1 cellular context compared by ENCODE assay signal in the genomic region with DNA sequence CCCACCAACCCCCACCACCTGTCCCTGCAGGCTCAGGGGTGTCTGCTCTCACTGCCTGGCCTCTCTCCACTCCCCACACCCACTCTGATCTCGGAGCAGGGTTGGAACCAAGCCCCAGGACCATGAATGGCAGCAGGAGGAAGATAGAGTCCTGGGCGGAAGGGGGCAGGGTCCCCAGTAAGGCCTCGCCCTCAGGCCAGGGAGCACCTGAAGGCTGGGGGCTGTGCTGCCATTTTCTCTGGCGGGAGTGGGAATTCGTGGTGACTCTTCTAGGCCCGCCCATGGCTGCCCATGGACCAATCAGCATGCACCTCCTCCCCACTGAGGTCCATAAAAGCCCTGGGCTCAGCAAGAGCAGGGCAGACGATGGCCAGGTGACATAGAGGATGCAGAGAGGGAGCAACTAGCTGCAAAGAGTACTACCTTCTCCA.
TF ChIP-seq lines count a peak whose summit lies in the region.

No MANE protein-coding gene starts in this region.

TF ChIP-seq in HepG2, 621 proteins besides CTCF, POLR2A, EP300 and RAD21 (continued from another document):
- TF ChIP-seq, protein P1, sequence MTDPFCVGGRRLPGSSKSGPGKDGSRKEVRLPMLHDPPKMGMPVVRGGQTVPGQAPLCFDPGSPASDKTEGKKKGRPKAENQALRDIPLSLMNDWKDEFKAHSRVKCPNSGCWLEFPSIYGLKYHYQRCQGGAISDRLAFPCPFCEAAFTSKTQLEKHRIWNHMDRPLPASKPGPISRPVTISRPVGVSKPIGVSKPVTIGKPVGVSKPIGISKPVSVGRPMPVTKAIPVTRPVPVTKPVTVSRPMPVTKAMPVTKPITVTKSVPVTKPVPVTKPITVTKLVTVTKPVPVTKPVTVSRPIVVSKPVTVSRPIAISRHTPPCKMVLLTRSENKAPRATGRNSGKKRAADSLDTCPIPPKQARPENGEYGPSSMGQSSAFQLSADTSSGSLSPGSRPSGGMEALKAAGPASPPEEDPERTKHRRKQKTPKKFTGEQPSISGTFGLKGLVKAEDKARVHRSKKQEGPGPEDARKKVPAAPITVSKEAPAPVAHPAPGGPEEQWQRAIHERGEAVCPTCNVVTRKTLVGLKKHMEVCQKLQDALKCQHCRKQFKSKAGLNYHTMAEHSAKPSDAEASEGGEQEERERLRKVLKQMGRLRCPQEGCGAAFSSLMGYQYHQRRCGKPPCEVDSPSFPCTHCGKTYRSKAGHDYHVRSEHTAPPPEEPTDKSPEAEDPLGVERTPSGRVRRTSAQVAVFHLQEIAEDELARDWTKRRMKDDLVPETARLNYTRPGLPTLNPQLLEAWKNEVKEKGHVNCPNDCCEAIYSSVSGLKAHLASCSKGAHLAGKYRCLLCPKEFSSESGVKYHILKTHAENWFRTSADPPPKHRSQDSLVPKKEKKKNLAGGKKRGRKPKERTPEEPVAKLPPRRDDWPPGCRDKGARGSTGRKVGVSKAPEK (CRISPR knock-in tag; IDR thresholded peaks at IDR 0.05; ENCODE audit: borderline replicate concordance), result no peak
- TF ChIP-seq ZNF605 (CRISPR knock-in tag; IDR thresholded peaks at IDR 0.05), result no peak
- TF ChIP-seq EHMT2 (IDR thresholded peaks at IDR 0.05; ENCODE audit: borderline replicate concordance, low read depth, low read length), result no peak
- TF ChIP-seq ELF3 (CRISPR knock-in tag; IDR thresholded peaks at IDR 0.05), result no peak
- TF ChIP-seq SNAPC2 (CRISPR knock-in tag; IDR thresholded peaks at IDR 0.05), result no peak
- TF ChIP-seq RELA (CRISPR knock-in tag; IDR thresholded peaks at IDR 0.05), result no peak
- no peak for TF ChIP-seq PAF1 (CRISPR knock-in tag; IDR thresholded peaks at IDR 0.05)
- TF ChIP-seq PCBP2 (optimal IDR thresholded peaks at IDR 0.05; ENCODE audit: low read depth, low read length, poor library complexity, severe bottlenecking), result no peak
- no peak for TF ChIP-seq ZNF781 (CRISPR knock-in tag; IDR thresholded peaks at IDR 0.05; ENCODE audit: borderline replicate concordance, not compliant biosample characterization)
- TF ChIP-seq ZNF7 (CRISPR knock-in tag; IDR thresholded peaks at IDR 0.05), result no peak
- TF ChIP-seq RNF2 (conservative IDR thresholded peaks at IDR 0.05; ENCODE audit: low read depth), result no peak
- TF ChIP-seq ZNF33B (CRISPR knock-in tag; IDR thresholded peaks at IDR 0.05), result no peak
- TF ChIP-seq JARID2 (CRISPR knock-in tag; IDR thresholded peaks at IDR 0.05; ENCODE audit: insufficient replicate concordance), result no peak
- TF ChIP-seq, protein P2, sequence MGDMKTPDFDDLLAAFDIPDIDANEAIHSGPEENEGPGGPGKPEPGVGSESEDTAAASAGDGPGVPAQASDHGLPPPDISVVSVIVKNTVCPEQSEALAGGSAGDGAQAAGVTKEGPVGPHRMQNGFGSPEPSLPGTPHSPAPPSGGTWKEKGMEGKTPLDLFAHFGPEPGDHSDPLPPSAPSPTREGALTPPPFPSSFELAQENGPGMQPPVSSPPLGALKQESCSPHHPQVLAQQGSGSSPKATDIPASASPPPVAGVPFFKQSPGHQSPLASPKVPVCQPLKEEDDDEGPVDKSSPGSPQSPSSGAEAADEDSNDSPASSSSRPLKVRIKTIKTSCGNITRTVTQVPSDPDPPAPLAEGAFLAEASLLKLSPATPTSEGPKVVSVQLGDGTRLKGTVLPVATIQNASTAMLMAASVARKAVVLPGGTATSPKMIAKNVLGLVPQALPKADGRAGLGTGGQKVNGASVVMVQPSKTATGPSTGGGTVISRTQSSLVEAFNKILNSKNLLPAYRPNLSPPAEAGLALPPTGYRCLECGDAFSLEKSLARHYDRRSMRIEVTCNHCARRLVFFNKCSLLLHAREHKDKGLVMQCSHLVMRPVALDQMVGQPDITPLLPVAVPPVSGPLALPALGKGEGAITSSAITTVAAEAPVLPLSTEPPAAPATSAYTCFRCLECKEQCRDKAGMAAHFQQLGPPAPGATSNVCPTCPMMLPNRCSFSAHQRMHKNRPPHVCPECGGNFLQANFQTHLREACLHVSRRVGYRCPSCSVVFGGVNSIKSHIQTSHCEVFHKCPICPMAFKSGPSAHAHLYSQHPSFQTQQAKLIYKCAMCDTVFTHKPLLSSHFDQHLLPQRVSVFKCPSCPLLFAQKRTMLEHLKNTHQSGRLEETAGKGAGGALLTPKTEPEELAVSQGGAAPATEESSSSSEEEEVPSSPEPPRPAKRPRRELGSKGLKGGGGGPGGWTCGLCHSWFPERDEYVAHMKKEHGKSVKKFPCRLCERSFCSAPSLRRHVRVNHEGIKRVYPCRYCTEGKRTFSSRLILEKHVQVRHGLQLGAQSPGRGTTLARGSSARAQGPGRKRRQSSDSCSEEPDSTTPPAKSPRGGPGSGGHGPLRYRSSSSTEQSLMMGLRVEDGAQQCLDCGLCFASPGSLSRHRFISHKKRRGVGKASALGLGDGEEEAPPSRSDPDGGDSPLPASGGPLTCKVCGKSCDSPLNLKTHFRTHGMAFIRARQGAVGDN (CRISPR knock-in tag; IDR thresholded peaks at IDR 0.05), result peak; percentile 74
- peak; percentile 41; the same call in 1 of the 2 replicates for TF ChIP-seq SALL1 (CRISPR knock-in tag; IDR thresholded peaks at IDR 0.05)
- TF ChIP-seq ZIK1 (CRISPR knock-in tag; IDR thresholded peaks at IDR 0.05; ENCODE audit: borderline replicate concordance, low read depth), result peak; percentile 71; the same call in 1 of the 2 replicates
- no peak for TF ChIP-seq U2AF1 (optimal IDR thresholded peaks at IDR 0.05; ENCODE audit: low read depth, low read length)
- TF ChIP-seq, protein P3, sequence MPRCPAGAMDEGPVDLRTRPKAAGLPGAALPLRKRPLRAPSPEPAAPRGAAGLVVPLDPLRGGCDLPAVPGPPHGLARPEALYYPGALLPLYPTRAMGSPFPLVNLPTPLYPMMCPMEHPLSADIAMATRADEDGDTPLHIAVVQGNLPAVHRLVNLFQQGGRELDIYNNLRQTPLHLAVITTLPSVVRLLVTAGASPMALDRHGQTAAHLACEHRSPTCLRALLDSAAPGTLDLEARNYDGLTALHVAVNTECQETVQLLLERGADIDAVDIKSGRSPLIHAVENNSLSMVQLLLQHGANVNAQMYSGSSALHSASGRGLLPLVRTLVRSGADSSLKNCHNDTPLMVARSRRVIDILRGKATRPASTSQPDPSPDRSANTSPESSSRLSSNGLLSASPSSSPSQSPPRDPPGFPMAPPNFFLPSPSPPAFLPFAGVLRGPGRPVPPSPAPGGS (CRISPR knock-in tag; IDR thresholded peaks at IDR 0.05), result no peak
- no peak for TF ChIP-seq SIX1 (CRISPR knock-in tag; IDR thresholded peaks at IDR 0.05; ENCODE audit: borderline replicate concordance)
- no peak for TF ChIP-seq ZSCAN20 (CRISPR knock-in tag; IDR thresholded peaks at IDR 0.05; ENCODE audit: borderline replicate concordance)
- TF ChIP-seq, protein P4, sequence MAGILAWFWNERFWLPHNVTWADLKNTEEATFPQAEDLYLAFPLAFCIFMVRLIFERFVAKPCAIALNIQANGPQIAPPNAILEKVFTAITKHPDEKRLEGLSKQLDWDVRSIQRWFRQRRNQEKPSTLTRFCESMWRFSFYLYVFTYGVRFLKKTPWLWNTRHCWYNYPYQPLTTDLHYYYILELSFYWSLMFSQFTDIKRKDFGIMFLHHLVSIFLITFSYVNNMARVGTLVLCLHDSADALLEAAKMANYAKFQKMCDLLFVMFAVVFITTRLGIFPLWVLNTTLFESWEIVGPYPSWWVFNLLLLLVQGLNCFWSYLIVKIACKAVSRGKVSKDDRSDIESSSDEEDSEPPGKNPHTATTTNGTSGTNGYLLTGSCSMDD (CRISPR knock-in tag; IDR thresholded peaks at IDR 0.05), result no peak
- TF ChIP-seq ZNF282 (IDR thresholded peaks at IDR 0.05; ENCODE audit: partially characterized antibody), result no peak
- peak; percentile 76 for TF ChIP-seq SP2 (CRISPR knock-in tag; IDR thresholded peaks at IDR 0.05)
- no peak for TF ChIP-seq ZFP36L2 (CRISPR knock-in tag; IDR thresholded peaks at IDR 0.05)
- TF ChIP-seq ZSCAN31 (CRISPR knock-in tag; IDR thresholded peaks at IDR 0.05; ENCODE audit: low read depth), result no peak
- TF ChIP-seq ASH2L (IDR thresholded peaks at IDR 0.05; ENCODE audit: insufficient read length, low read depth, low read length), result no peak
- TF ChIP-seq POLR2G (IDR thresholded peaks at IDR 0.05; ENCODE audit: low read depth, low read length), result peak; percentile 68
- TF ChIP-seq RBAK (CRISPR knock-in tag; IDR thresholded peaks at IDR 0.05), result no peak
- TF ChIP-seq ZNF121 (CRISPR knock-in tag; IDR thresholded peaks at IDR 0.05), result no peak
- TF ChIP-seq, protein P5, sequence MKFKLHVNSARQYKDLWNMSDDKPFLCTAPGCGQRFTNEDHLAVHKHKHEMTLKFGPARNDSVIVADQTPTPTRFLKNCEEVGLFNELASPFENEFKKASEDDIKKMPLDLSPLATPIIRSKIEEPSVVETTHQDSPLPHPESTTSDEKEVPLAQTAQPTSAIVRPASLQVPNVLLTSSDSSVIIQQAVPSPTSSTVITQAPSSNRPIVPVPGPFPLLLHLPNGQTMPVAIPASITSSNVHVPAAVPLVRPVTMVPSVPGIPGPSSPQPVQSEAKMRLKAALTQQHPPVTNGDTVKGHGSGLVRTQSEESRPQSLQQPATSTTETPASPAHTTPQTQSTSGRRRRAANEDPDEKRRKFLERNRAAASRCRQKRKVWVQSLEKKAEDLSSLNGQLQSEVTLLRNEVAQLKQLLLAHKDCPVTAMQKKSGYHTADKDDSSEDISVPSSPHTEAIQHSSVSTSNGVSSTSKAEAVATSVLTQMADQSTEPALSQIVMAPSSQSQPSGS (CRISPR knock-in tag; IDR thresholded peaks at IDR 0.05), result no peak
- TF ChIP-seq TRIM24 (CRISPR knock-in tag; IDR thresholded peaks at IDR 0.05), result no peak
- no peak for TF ChIP-seq ZFYVE20 (CRISPR knock-in tag; IDR thresholded peaks at IDR 0.05; ENCODE audit: borderline replicate concordance, low read depth)
- TF ChIP-seq ZNF629 (CRISPR knock-in tag; conservative IDR thresholded peaks at IDR 0.05), result no peak
- TF ChIP-seq, protein P6, sequence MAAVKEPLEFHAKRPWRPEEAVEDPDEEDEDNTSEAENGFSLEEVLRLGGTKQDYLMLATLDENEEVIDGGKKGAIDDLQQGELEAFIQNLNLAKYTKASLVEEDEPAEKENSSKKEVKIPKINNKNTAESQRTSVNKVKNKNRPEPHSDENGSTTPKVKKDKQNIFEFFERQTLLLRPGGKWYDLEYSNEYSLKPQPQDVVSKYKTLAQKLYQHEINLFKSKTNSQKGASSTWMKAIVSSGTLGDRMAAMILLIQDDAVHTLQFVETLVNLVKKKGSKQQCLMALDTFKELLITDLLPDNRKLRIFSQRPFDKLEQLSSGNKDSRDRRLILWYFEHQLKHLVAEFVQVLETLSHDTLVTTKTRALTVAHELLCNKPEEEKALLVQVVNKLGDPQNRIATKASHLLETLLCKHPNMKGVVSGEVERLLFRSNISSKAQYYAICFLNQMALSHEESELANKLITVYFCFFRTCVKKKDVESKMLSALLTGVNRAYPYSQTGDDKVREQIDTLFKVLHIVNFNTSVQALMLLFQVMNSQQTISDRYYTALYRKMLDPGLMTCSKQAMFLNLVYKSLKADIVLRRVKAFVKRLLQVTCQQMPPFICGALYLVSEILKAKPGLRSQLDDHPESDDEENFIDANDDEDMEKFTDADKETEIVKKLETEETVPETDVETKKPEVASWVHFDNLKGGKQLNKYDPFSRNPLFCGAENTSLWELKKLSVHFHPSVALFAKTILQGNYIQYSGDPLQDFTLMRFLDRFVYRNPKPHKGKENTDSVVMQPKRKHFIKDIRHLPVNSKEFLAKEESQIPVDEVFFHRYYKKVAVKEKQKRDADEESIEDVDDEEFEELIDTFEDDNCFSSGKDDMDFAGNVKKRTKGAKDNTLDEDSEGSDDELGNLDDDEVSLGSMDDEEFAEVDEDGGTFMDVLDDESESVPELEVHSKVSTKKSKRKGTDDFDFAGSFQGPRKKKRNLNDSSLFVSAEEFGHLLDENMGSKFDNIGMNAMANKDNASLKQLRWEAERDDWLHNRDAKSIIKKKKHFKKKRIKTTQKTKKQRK (IDR thresholded peaks at IDR 0.05; ENCODE audit: low read length), result no peak
- TF ChIP-seq, protein P7, sequence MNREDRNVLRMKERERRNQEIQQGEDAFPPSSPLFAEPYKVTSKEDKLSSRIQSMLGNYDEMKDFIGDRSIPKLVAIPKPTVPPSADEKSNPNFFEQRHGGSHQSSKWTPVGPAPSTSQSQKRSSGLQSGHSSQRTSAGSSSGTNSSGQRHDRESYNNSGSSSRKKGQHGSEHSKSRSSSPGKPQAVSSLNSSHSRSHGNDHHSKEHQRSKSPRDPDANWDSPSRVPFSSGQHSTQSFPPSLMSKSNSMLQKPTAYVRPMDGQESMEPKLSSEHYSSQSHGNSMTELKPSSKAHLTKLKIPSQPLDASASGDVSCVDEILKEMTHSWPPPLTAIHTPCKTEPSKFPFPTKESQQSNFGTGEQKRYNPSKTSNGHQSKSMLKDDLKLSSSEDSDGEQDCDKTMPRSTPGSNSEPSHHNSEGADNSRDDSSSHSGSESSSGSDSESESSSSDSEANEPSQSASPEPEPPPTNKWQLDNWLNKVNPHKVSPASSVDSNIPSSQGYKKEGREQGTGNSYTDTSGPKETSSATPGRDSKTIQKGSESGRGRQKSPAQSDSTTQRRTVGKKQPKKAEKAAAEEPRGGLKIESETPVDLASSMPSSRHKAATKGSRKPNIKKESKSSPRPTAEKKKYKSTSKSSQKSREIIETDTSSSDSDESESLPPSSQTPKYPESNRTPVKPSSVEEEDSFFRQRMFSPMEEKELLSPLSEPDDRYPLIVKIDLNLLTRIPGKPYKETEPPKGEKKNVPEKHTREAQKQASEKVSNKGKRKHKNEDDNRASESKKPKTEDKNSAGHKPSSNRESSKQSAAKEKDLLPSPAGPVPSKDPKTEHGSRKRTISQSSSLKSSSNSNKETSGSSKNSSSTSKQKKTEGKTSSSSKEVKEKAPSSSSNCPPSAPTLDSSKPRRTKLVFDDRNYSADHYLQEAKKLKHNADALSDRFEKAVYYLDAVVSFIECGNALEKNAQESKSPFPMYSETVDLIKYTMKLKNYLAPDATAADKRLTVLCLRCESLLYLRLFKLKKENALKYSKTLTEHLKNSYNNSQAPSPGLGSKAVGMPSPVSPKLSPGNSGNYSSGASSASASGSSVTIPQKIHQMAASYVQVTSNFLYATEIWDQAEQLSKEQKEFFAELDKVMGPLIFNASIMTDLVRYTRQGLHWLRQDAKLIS (CRISPR knock-in tag; IDR thresholded peaks at IDR 0.05), result no peak
- TF ChIP-seq YY1 (IDR thresholded peaks at IDR 0.05; ENCODE audit: insufficient read depth, insufficient replicate concordance, low read depth, low read length), result peak; percentile 85
- TF ChIP-seq ZNF260 (CRISPR knock-in tag; IDR thresholded peaks at IDR 0.05; ENCODE audit: borderline replicate concordance, low read depth), result no peak
- no peak for TF ChIP-seq KLF12 (CRISPR knock-in tag; IDR thresholded peaks at IDR 0.05; ENCODE audit: borderline replicate concordance)
- peak; percentile 25; the same call in 1 of the 2 replicates for TF ChIP-seq SAP130 (CRISPR knock-in tag; IDR thresholded peaks at IDR 0.05; ENCODE audit: low read depth)
